ENCODE assay signal across 7 cellular contexts in the genomic region with DNA sequence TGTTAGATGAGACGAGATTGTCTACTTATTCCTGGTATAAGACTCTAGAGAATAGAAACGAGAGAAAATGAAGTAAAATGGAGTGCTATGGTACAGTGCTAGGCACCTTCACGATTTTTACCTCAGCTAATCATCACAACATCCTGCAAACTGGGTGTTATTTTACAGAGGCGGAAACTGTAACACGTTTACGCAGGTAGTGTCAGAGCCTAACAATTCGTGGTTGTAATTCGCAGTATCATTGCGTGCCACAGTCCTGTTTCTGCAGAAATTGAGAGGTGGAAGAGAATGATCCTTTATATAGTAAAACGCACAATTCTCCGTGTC. TPM values are rescaled to one million over a fixed set of nuclear protein-coding genes. Genes with fewer than 3 reads are reported as not detected.
A peak's percentile ranks its signal among the peaks of the same experiment; 100 is the strongest.
DNase-seq lines count a peak whose midpoint lies in the region; ATAC-seq and TF ChIP-seq lines count a peak whose summit lies in the region.

No MANE protein-coding gene starts in this region.

- peaks cover 20% of the 10 kb centered on the region for H3K4me1 Mint-ChIP-seq in activated naive CD8-positive, alpha-beta T cell treated with anti-CD3 and anti-CD28 coated beads, Interleukin-2, amount 10 ng/mL, durations not matched to agents 7 days and 5 days
- peaks cover 27 to 43% of the 10 kb centered on the region in 2 donors for H3K4me1 Mint-ChIP-seq in immature natural killer cell
- H3K4me1 Mint-ChIP-seq in stimulated activated naive CD8-positive, alpha-beta T cell treated with anti-CD3 and anti-CD28 coated beads, Interleukin-15, amount 100 ng/mL, for 72 hours: peaks cover 34% of the 10 kb centered on the region

- no peaks in the 10 kb centered on the region for H3K36me3 Mint-ChIP-seq in activated naive CD8-positive, alpha-beta T cell treated with anti-CD3 and anti-CD28 coated beads, Interleukin-2, amount 10 ng/mL, durations not matched to agents 7 days and 5 days
- H3K36me3 Mint-ChIP-seq in immature natural killer cell: peaks cover 0 to 3% (median 0%) of the 10 kb centered on the region in 3 donors

- H3K9me3 Mint-ChIP-seq in activated naive CD8-positive, alpha-beta T cell treated with anti-CD3 and anti-CD28 coated beads, Interleukin-2, amount 10 ng/mL, durations not matched to agents 7 days and 5 days: no peaks in the 10 kb centered on the region
- no peaks in the 10 kb centered on the region for H3K9me3 Mint-ChIP-seq in immature natural killer cell
- peaks cover 0 to 5% of the 10 kb centered on the region in 2 donors for H3K9me3 Mint-ChIP-seq in stimulated activated naive CD8-positive, alpha-beta T cell treated with anti-CD3 and anti-CD28 coated beads, Interleukin-15, amount 100 ng/mL, for 72 hours

- POLR2A ChIA-PET in activated naive CD8-positive, alpha-beta T cell treated with anti-CD3 and anti-CD28 coated beads, Interleukin-2, amount 10 ng/mL, durations not matched to agents 7 days and 5 days (lab: Charles Lee): interaction anchor here (0.9 to 2.0 kb wide), 6 partner anchors 13 to 724 kb away, joined by 3 to 10 read pairs (median 4); partner anchors contain the start of gene STIM2

- TF ChIP-seq POLR2A in GM18505 (IDR thresholded peaks at IDR 0.05; ENCODE audit: borderline replicate concordance, extremely low read depth, insufficient read depth, insufficient read length): no peak

- peak; percentile 79 for DNase-seq in Jurkat, Clone E6-1 (ENCODE audit: low read depth, low spot score)
- DNase-seq in activated naive CD8-positive, alpha-beta T cell treated with anti-CD3 and anti-CD28 coated beads, Interleukin-2, amount 10 ng/mL, durations not matched to agents 7 days and 5 days: no peak
- DNase-seq in immature natural killer cell (no peak), hippocampal formation (lab: John Stamatoyannopoulos, UW) (no peak)
- no peak for DNase-seq in stimulated activated naive CD8-positive, alpha-beta T cell treated with anti-CD3 and anti-CD28 coated beads, Interleukin-15, amount 100 ng/mL, for 72 hours

- ATAC-seq in GM18505 (IDR thresholded peaks at IDR 0.05; ENCODE audit: unreplicated experiment): peak; percentile 63
- ATAC-seq in GM21723 (IDR thresholded peaks at IDR 0.05; ENCODE audit: unreplicated experiment): peak; percentile 59
- peak; percentile 82 for ATAC-seq in activated naive CD8-positive, alpha-beta T cell treated with anti-CD3 and anti-CD28 coated beads, Interleukin-2, amount 10 ng/mL, durations not matched to agents 7 days and 5 days (ENCODE audit: low read depth)
- peak; percentile 93 for ATAC-seq in stimulated activated naive CD8-positive, alpha-beta T cell treated with anti-CD3 and anti-CD28 coated beads, Interleukin-15, amount 100 ng/mL, for 72 hours

- H3K27me3 Mint-ChIP-seq in activated naive CD8-positive, alpha-beta T cell treated with anti-CD3 and anti-CD28 coated beads, Interleukin-2, amount 10 ng/mL, durations not matched to agents 7 days and 5 days: no peaks in the 10 kb centered on the region
- H3K27me3 Mint-ChIP-seq in immature natural killer cell (ENCODE audit: low read depth in 3 of 3): peaks cover 11 to 12% (median 12%) of the 10 kb centered on the region in 3 donors
- no peaks in the 10 kb centered on the region for H3K27me3 Mint-ChIP-seq in stimulated activated naive CD8-positive, alpha-beta T cell treated with anti-CD3 and anti-CD28 coated beads, Interleukin-15, amount 100 ng/mL, for 72 hours

- H3K4me3 Mint-ChIP-seq in activated naive CD8-positive, alpha-beta T cell treated with anti-CD3 and anti-CD28 coated beads, Interleukin-2, amount 10 ng/mL, durations not matched to agents 7 days and 5 days: peak overlapping the region; percentile 90
- H3K4me3 Mint-ChIP-seq in immature natural killer cell: peak overlapping the region; percentile 95 to 99 (median 98)
- H3K4me3 Mint-ChIP-seq in stimulated activated naive CD8-positive, alpha-beta T cell treated with anti-CD3 and anti-CD28 coated beads, Interleukin-15, amount 100 ng/mL, for 72 hours: peak overlapping the region; percentile 89 to 98

- peak overlapping the region; percentile 83 for H3K4me3 ChIP-seq in Jurkat, Clone E6-1 (ENCODE audit: low read length)

- peak overlapping the region; percentile 93 for H3K27ac Mint-ChIP-seq in activated naive CD8-positive, alpha-beta T cell treated with anti-CD3 and anti-CD28 coated beads, Interleukin-2, amount 10 ng/mL, durations not matched to agents 7 days and 5 days
- peak overlapping the region; percentile 92 to 100 (median 98) for H3K27ac Mint-ChIP-seq in immature natural killer cell
- H3K27ac Mint-ChIP-seq in stimulated activated naive CD8-positive, alpha-beta T cell treated with anti-CD3 and anti-CD28 coated beads, Interleukin-15, amount 100 ng/mL, for 72 hours: peak overlapping the region; percentile 97 to 99

RNA-seq across cellular contexts. Expression of gene TBC1D19, which starts 0.4 kb away (rescaled TPM):
- 7.5 TPM for polyA plus RNA-seq in Jurkat, Clone E6-1 (2012; ENCODE audit: insufficient read depth, insufficient read length)
- 1 to 10 TPM; 6.5 to 7.0 TPM for total RNA-seq in activated naive CD8-positive, alpha-beta T cell treated with anti-CD3 and anti-CD28 coated beads, Interleukin-2, amount 10 ng/mL, durations not matched to agents 7 days and 5 days
- polyA plus RNA-seq in immature natural killer cell: 1 to 10 TPM; 2.8 to 7.4 (median 7.2) TPM
